Comparison of ENCODE assay signal across 9 cellular contexts in the genomic region with DNA sequence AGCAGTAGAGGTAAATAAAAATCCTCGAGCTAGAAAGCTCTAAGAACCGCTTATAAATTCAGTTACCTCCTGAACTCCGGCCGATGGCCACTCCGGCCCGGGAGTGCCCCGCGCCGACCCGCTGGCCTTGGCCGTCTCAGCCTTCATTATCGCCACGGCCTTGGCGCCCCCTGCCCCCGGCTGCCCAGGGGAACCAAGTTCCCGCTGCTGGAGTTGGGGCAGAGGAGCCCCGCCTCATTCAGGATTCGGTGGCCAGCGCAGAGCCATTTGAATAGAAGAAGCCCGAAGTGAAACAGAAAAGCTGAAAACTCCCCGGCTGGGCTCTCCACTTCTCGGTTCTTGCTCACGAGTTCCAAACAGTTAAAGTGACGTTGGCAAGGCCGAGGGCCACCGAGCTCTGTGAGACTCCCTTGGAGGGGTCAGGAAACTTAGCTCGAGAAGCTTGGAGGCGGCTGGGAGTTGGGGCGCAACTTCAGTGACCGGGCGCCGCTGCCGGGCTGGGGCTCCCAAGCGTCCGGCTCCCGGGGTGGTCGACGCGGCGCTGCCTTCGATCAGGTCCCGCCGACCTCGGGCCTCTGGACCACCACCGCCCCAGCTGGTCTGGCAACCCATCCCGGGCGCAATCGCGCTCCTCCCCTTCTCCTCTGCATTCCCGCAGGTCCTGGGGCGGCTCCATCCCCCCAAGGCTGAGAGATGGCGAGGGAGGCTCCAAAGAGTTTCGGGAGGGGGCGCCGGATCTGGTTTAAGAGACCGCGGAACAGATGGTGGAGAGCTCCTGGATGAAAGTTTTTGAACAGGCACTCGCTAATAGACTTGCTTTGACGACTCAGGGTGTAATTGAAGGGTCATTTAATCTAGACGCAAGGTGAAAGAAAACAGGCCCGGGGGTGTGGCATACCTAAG. TPM values are rescaled to one million over a fixed set of nuclear protein-coding genes. Genes with fewer than 3 reads are reported as not detected.
DNase-seq lines count a peak whose midpoint lies in the region; FAIRE-seq and TF ChIP-seq lines count a peak whose summit lies in the region.
"Had no signal": no experiment of that assay in that cellular context is flagged by ENCODE, and none has a peak within 500 bp of the region (broad histone marks: within the 10 kb centered on the region; RNA-seq: fewer than 3 reads in every experiment).

No MANE protein-coding gene starts in this region.

- peak overlapping the region; percentile 87 for H3K27ac Mint-ChIP-seq in progenitor cell of endocrine pancreas

- DNase-seq in fibroblast of the aortic adventitia (ENCODE audit: low read depth) = peak; percentile 23
- no peak for DNase-seq in progenitor cell of endocrine pancreas (ENCODE audit: low spot score, unreplicated experiment)
- no peak for DNase-seq in activated naive CD4-positive, alpha-beta T cell treated with Interleukin-2 at 50 U/mL for 16 hours
- no peak for DNase-seq in GDM1 (lab: John Stamatoyannopoulos, UW)
- no peak for DNase-seq in NCI-H345 (lab: John Stamatoyannopoulos, UW)
- DNase-seq in GM19239 (ENCODE audit: insufficient read length, low spot score) = no peak

- FAIRE-seq in GM19239 (lab: Jason Lieb, UNC) = no peak

- no peaks in the 10 kb centered on the region for H3K36me3 Mint-ChIP-seq in progenitor cell of endocrine pancreas (ENCODE audit: insufficient read depth)

- H3K36me3 ChIP-seq in HUES64 (ENCODE audit: insufficient read depth, low read length) = no peaks in the 10 kb centered on the region

- no peak for TF ChIP-seq CTCF in fibroblast of the aortic adventitia (IDR thresholded peaks at IDR 0.05; ENCODE audit: insufficient read depth, low read length)
- no peak for TF ChIP-seq CTCF in progenitor cell of endocrine pancreas (IDR thresholded peaks at IDR 0.05; ENCODE audit: unreplicated experiment)

- H3K4me3 Mint-ChIP-seq in progenitor cell of endocrine pancreas (ENCODE audit: low read depth) = no peak overlapping the region

- peak overlapping the region; percentile 38; the same call in 1 of the 2 replicates for H3K27ac ChIP-seq in HUES64 (ENCODE audit: low read depth, low read length)

- H3K4me1 ChIP-seq in HUES64 (ENCODE audit: insufficient read depth, low read length) = peaks cover 61% of the 10 kb centered on the region

- peaks cover 97% of the 10 kb centered on the region for H3K27me3 Mint-ChIP-seq in progenitor cell of endocrine pancreas

- under 1% methylated on average over 61 of the region's 61 CpGs for WGBS in HUES64

- H3K9ac ChIP-seq in HUES64 (ENCODE audit: low read depth, low read length) = peak overlapping the region; percentile 17

- peaks cover 100% of the 10 kb centered on the region for H3K27me3 ChIP-seq in HUES64 (ENCODE audit: insufficient read depth, low read length)

- H3K9me3 ChIP-seq in HUES64 (ENCODE audit: insufficient read depth, low read depth, low read length) = no peaks in the 10 kb centered on the region

- peaks cover 15% of the 10 kb centered on the region for H3K4me1 Mint-ChIP-seq in progenitor cell of endocrine pancreas (ENCODE audit: low read depth)

- H3K4me3 ChIP-seq in GM08714 (ENCODE audit: low read length) (peak overlapping the region; percentile 5; the same call in 1 of the 2 replicates), HUES64 (ENCODE audit: low read length) (peak overlapping the region; percentile 75), fibroblast of the aortic adventitia (ENCODE audit: low read depth, low read length) (peak overlapping the region; percentile 63)

- H3K9me3 Mint-ChIP-seq in progenitor cell of endocrine pancreas (ENCODE audit: low read depth) = no peaks in the 10 kb centered on the region

RNA-seq across cellular contexts. Expression of gene FEZF1, which starts 5.8 kb away (rescaled TPM):
- 3.4 TPM for polyA plus RNA-seq in HUES64 (2013, experiment 1 of 2)
- 3.5 TPM for polyA plus RNA-seq in HUES64 (2013, experiment 2 of 2)
- not detected in 2 replicates for total RNA-seq in fibroblast of the aortic adventitia (ENCODE audit: low replicate concordance)
- not detected in 2 replicates for total RNA-seq in progenitor cell of endocrine pancreas
- total RNA-seq: pulmonary artery endothelial cell had no signal

Comparison
In these comparisons a context has a peak if more than half of its experiments do, and no peak if none do; other contexts are left out.
1. H3K4me3 ChIP-seq: peak in every context shown above with its lines; median percentile 75 in HUES64; 63 in fibroblast of the aortic adventitia; 5 in GM08714.